35 cellular contexts compared by ENCODE assay signal in the genomic region with DNA sequence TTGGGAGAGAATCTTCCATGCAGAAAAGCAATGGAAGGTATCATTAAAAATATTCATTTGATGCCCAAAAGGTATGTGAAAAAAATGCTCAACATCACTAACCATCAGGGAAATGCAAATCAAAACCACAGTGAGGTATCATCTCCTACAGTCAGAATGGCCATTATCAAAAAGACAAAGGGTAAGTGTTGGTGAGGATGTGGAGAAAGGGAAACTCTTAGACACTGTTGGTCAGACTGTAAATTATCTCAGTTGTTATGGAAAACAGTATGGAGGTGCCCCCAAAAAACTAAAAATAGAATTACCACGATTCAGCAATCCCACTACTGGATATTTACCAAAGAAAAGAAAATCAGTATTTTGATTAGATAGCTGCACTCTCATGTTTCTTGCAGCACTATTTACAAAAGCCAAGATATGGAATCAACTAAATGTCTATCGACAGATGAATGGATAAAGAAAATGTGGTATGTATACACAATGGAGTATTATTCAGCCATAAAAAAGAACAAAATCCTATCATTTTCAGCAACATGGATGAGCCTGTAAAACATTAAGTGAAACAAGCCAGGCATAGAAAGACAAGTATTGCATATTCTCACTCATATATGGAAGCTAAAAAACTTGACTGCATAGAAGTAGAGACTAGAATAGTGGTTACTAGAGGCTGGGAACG.
"Had no signal": no experiment of that assay in that cellular context is flagged by ENCODE, and none has a peak within 500 bp of the region (broad histone marks: within the 10 kb centered on the region; RNA-seq: fewer than 3 reads in every experiment).

No MANE protein-coding gene starts in this region.

- FAIRE-seq: colon, RCC 7860 had no signal

- DNase-seq: activated CD4-positive, alpha-beta memory T cell treated with anti-CD3 and anti-CD28 coated beads, Interleukin-2, amount 10 ng/mL, durations not matched to agents 7 days and 5 days; activated CD4-positive, alpha-beta T cell treated with anti-CD3 and anti-CD28 coated beads for 1 hour; activated CD4-positive, alpha-beta T cell treated with anti-CD3 and anti-CD28 coated beads for 48 hours; activated CD4-positive, CD25-positive, alpha-beta regulatory T cell; activated effector memory CD4-positive, alpha-beta T cell treated with anti-CD3 and anti-CD28 coated beads, Interleukin-2, amount 50 U/mL, for 16 hours; activated naive CD4-positive, alpha-beta T cell; activated naive CD4-positive, alpha-beta T cell treated with anti-CD3 and anti-CD28 coated beads, Interleukin-2, amount 50 U/mL, for 16 hours; activated naive CD8-positive, alpha-beta T cell treated with anti-CD3 and anti-CD28 coated beads for 36 hours; activated T-cell treated with anti-CD3 and anti-CD28 coated beads, Interleukin-2, amount 50 U/mL, for 1 hour; activated T-cell treated with anti-CD3 and anti-CD28 coated beads, Interleukin-2, amount 50 U/mL, for 72 hours; amniotic stem cell; aorta; brain microvascular endothelial cell; central memory CD4-positive, alpha-beta T cell; Kasumi-1; MG63; MV-4-11; NCI-H1092; NCI-H1417; NCI-H146; NCI-H187; NCI-H2081; NCI-H226; NCI-H446 treated with DMSO at 0.1 percent for 48 hours; NCI-H524; NCI-H748 treated with DMSO at 0.1 percent for 48 hours; PC-9; SIG-M5; T1000; WERI-Rb-1 had no signal

- H3K27ac ChIP-seq: brain microvascular endothelial cell, PC-9, RWPE1, WERI-Rb-1 had no signal

- ATAC-seq: activated T-cell treated with anti-CD3 and anti-CD28 coated beads, Interleukin-2, amount 50 U/mL, for 72 hours; activated T-helper 17 cell treated with anti-CD3 and anti-CD28 coated beads, Interleukin-2, amount 50 U/mL, for 72 hours; Right ventricle myocardium inferior had no signal

- H2AFZ ChIP-seq: PC-9 had no signal

- H3K27me3 ChIP-seq: brain microvascular endothelial cell, MG63 had no signal

- H3K36me3 ChIP-seq: brain microvascular endothelial cell, MG63, WERI-Rb-1 had no signal

- H3K9me3 ChIP-seq: MG63 had no signal

- H3K4me2 ChIP-seq: PC-9 had no signal

- H3K4me3 ChIP-seq: MG63, PC-9 had no signal
